ENCODE assay signal across 13 cellular contexts in genomic region chr18:58046794-58047555, GRCh38. TPM values are rescaled to one million over a fixed set of nuclear protein-coding genes. Genes with fewer than 3 reads are reported as not detected.
A peak's percentile ranks its signal among the peaks of the same experiment; 100 is the strongest.
DNase-seq lines count a peak whose midpoint lies in the region; FAIRE-seq and TF ChIP-seq lines count a peak whose summit lies in the region.
"Had no signal": no experiment of that assay in that cellular context is flagged by ENCODE, and none has a peak within 500 bp of the region (broad histone marks: within the 10 kb centered on the region; RNA-seq: fewer than 3 reads in every experiment).

No MANE protein-coding gene starts in this region.

- TF ChIP-seq POLR2A in H1 (IDR thresholded peaks at IDR 0.05; ENCODE audit: control extremely low read depth in 1 of 2, low read depth in 2 of 2, low read length in 2 of 2) = no peak

- TF ChIP-seq EP300 in H1 (IDR thresholded peaks at IDR 0.05; ENCODE audit: borderline replicate concordance in 1 of 2, low read depth in 2 of 2, low read length in 2 of 2) = no peak

- H3K4me1 Mint-ChIP-seq in nephron = peaks cover 45% of the 10 kb centered on the region
- peaks cover 27% of the 10 kb centered on the region for H3K4me1 Mint-ChIP-seq in activated naive CD4-positive, alpha-beta T cell treated with anti-CD3 and anti-CD28 coated beads, Interleukin-2, amount 10 ng/mL, durations not matched to agents 7 days and 5 days

- H2BK20ac ChIP-seq in H1 (ENCODE audit: low read length) = no peak overlapping the region

- no peaks in the 10 kb centered on the region for H3K9me3 ChIP-seq in BLaER1 treated with 17β-estradiol and CSF1 and Interleukin-3, amounts not matched to agents 10 nM and 100 nM (replicated peaks in 1 of 11)
- H3K9me3 ChIP-seq in MM.1S (replicated peaks; ENCODE audit: insufficient read depth, low read length) = no peaks in the 10 kb centered on the region
- no peaks in the 10 kb centered on the region for H3K9me3 ChIP-seq in H1 (ENCODE audit: insufficient read depth in 2 of 2, low read depth in 1 of 2, low read length in 1 of 2)
- H3K9me3 ChIP-seq: heart right ventricle, upper lobe of left lung had no signal

- no peak overlapping the region for H4K91ac ChIP-seq in H1 (replicated peaks; ENCODE audit: insufficient read length, low read length)

- no peak overlapping the region for H4K8ac ChIP-seq in H1 (ENCODE audit: extremely low read depth, insufficient read depth, low read length)

- 0 out of 2 replicates have a peak, but pooled peaks cover 6% of the 10 kb centered on the region for H3F3A ChIP-seq in MM.1S (ENCODE audit: insufficient read depth, low read length)

- H3K4ac ChIP-seq in H1 (replicated peaks; ENCODE audit: insufficient read length, low read depth, low read length) = no peak overlapping the region

- no peak for TF ChIP-seq CTCF in MM.1S (IDR thresholded peaks at IDR 0.05; ENCODE audit: low read length)
- TF ChIP-seq CTCF in H1 (IDR thresholded peaks at IDR 0.05; ENCODE audit: control extremely low read depth in 1 of 3, insufficient read depth in 1 of 3, low read depth in 1 of 3, low read length in 3 of 3) = peak in 2 of 3 experiments; percentile 6 to 42; a peak in 2 of 4 replicates
- peak in 1 of 3 experiments; percentile 12 for TF ChIP-seq CTCF in nephron (IDR thresholded peaks at IDR 0.05; ENCODE audit: unreplicated experiment in 3 of 3)

- no peak for FAIRE-seq in H1 (lab: Jason Lieb, UNC)
- FAIRE-seq: RCC 7860 had no signal

- no peaks in the 10 kb centered on the region for H3K36me3 ChIP-seq in BLaER1 treated with 17β-estradiol and CSF1 and Interleukin-3, amounts not matched to agents 10 nM and 100 nM
- H3K36me3 ChIP-seq in MM.1S (replicated peaks; ENCODE audit: insufficient read depth, low read length) (no peaks in the 10 kb centered on the region), H1 (ENCODE audit: control insufficient read depth in 2 of 4, insufficient read depth in 4 of 4, low read length in 3 of 4) (no peaks in the 10 kb centered on the region)
- H3K36me3 ChIP-seq: heart right ventricle, upper lobe of left lung had no signal

- no peaks in the 10 kb centered on the region for H3K9me3 Mint-ChIP-seq in nephron
- no peaks in the 10 kb centered on the region for H3K9me3 Mint-ChIP-seq in activated naive CD4-positive, alpha-beta T cell treated with anti-CD3 and anti-CD28 coated beads, Interleukin-2, amount 10 ng/mL, durations not matched to agents 7 days and 5 days
- H3K9me3 Mint-ChIP-seq: activated T-helper 1 cell treated with anti-CD3 and anti-CD28 coated beads, Interleukin-12 subunit alpha, Interleukin-12 subunit beta, Interleukin-2, Interleukin-4 antibody, amounts not matched to agents 30 ng/mL and 10 ng/mL and 1 ng/mL, durations not matched to agents 14 hours and 24 hours and 36 hours; dendritic cell treated with granulocyte-macrophage colony-stimulating factor and Interleukin-4, amounts not matched to agents 40 ng/mL and 50 ng/mL, for 4 days had no signal

- peaks cover 20 to 40% (median 28%) of the 10 kb centered on the region in 10 experiments for H3K4me1 ChIP-seq in BLaER1 treated with 17β-estradiol and CSF1 and Interleukin-3, amounts not matched to agents 10 nM and 100 nM
- peaks cover 17% of the 10 kb centered on the region for H3K4me1 ChIP-seq in MM.1S (ENCODE audit: low read length)
- peaks cover 3 to 11% (median 5%) of the 10 kb centered on the region in 4 experiments; a peak in 5 of 7 replicates for H3K4me1 ChIP-seq in H1 (replicated peaks in 1 of 4; ENCODE audit: control insufficient read depth in 3 of 4, insufficient read depth in 4 of 4, low read length in 3 of 4)

- no peak overlapping the region for H3K4me3 ChIP-seq in BLaER1 treated with 17β-estradiol and CSF1 and Interleukin-3, amounts not matched to agents 10 nM and 100 nM
- H3K4me3 ChIP-seq in MM.1S (ENCODE audit: low read length) (no peak overlapping the region), H1 (ENCODE audit: extremely low read depth in 1 of 4, insufficient read depth in 2 of 4, low read depth in 3 of 4, low read length in 4 of 4) (peak overlapping the region in 2 of 4 experiments; percentile 73 to 99; a peak in 2 of 8 replicates)

- H3K4me3 Mint-ChIP-seq in nephron = peak overlapping the region; percentile 94 to 99 (median 97)
- no peak overlapping the region for H3K4me3 Mint-ChIP-seq in activated naive CD4-positive, alpha-beta T cell treated with anti-CD3 and anti-CD28 coated beads, Interleukin-2, amount 10 ng/mL, durations not matched to agents 7 days and 5 days
- H3K4me3 Mint-ChIP-seq: dendritic cell treated with granulocyte-macrophage colony-stimulating factor and Interleukin-4, amounts not matched to agents 40 ng/mL and 50 ng/mL, for 4 days had no signal

- no peak overlapping the region for H4K5ac ChIP-seq in H1 (ENCODE audit: insufficient read length, low read depth, low read length)

- H3K27me3 Mint-ChIP-seq in nephron (ENCODE audit: low read depth) = no peaks in the 10 kb centered on the region
- peaks cover 49% of the 10 kb centered on the region for H3K27me3 Mint-ChIP-seq in activated naive CD4-positive, alpha-beta T cell treated with anti-CD3 and anti-CD28 coated beads, Interleukin-2, amount 10 ng/mL, durations not matched to agents 7 days and 5 days

- no peak overlapping the region for H3K23ac ChIP-seq in H1 (ENCODE audit: insufficient read length)

- peaks cover 4% of the 10 kb centered on the region for H3K79me1 ChIP-seq in H1 (ENCODE audit: low read depth, low read length)

- H3K23me2 ChIP-seq in H1 (ENCODE audit: low read depth, low read length) = peaks cover 6% of the 10 kb centered on the region

- H3K9me2 ChIP-seq in MM.1S (replicated peaks; ENCODE audit: insufficient read depth, low read length) = no peaks in the 10 kb centered on the region

- no peaks in the 10 kb centered on the region for H3K36me3 Mint-ChIP-seq in nephron (ENCODE audit: low read depth)
- no peaks in the 10 kb centered on the region for H3K36me3 Mint-ChIP-seq in activated naive CD4-positive, alpha-beta T cell treated with anti-CD3 and anti-CD28 coated beads, Interleukin-2, amount 10 ng/mL, durations not matched to agents 7 days and 5 days

- H3K27ac ChIP-seq in BLaER1 treated with 17β-estradiol and CSF1 and Interleukin-3, amounts not matched to agents 10 nM and 100 nM = no peak overlapping the region
- H3K27ac ChIP-seq in MM.1S (ENCODE audit: low read length) (no peak overlapping the region), H1 (ENCODE audit: low read depth, low read length) (no peak overlapping the region)
- H3K27ac ChIP-seq: heart right ventricle had no signal

- no peak overlapping the region for H2BK120ac ChIP-seq in H1 (replicated peaks; ENCODE audit: low read depth, low read length)

- no peak overlapping the region for H2AK5ac ChIP-seq in H1 (ENCODE audit: low read depth, low read length)

- H3K18ac ChIP-seq in H1 (ENCODE audit: extremely low read depth, low read length) = no peak overlapping the region

- H3K27me3 ChIP-seq in BLaER1 treated with 17β-estradiol and CSF1 and Interleukin-3, amounts not matched to agents 10 nM and 100 nM = no peaks in the 10 kb centered on the region; a peak in 1 of 22 replicates
- H3K27me3 ChIP-seq in MM.1S (replicated peaks; ENCODE audit: insufficient read depth, low read length) (no peaks in the 10 kb centered on the region), H1 (replicated peaks in 1 of 4; ENCODE audit: control insufficient read depth in 3 of 4, extremely low read depth in 1 of 4, insufficient read depth in 3 of 4, low read length in 3 of 4) (no peaks in the 10 kb centered on the region; a peak in 1 of 7 replicates)

- POLR2A ChIA-PET in H1 (lab: Charles Lee; ENCODE audit: partially characterized antibody) = interaction anchor here (0.9 to 2.5 kb wide), 4 partner anchors 7 to 160 kb away, joined by 3 to 12 read pairs (median 4); no protein-coding TSS in a partner anchor

- TF ChIP-seq RAD21 in H1 (IDR thresholded peaks at IDR 0.05 in 1 of 2, conservative IDR thresholded peaks at IDR 0.05 in 1 of 2; ENCODE audit: low read depth in 2 of 2, low read length in 2 of 2) = peak; percentile 33 to 45

- no peak overlapping the region for H2BK5ac ChIP-seq in H1 (ENCODE audit: low read depth, low read length)

- WGBS in H1 (ENCODE audit: extremely low coverage in 1 of 2, insufficient coverage in 1 of 2, insufficient read length in 1 of 2, insufficient replicate concordance in 2 of 2, low coverage in 1 of 2, low lambda C conversion rate in 2 of 2, missing lambda C conversion rate in 1 of 2), 2 experiments = 80% methylated on average over 12 of the region's 12 CpGs; no CpG with 5 or more reads in 1 of the 2 experiments

- H2AFZ ChIP-seq in MM.1S (ENCODE audit: low read length) = no peak overlapping the region
- no peak overlapping the region for H2AFZ ChIP-seq in H1 (ENCODE audit: low read length)

- no peak overlapping the region; the same call in 1 of the 2 replicates for H2BK15ac ChIP-seq in H1 (ENCODE audit: low read length)

- H3K9ac ChIP-seq in BLaER1 treated with 17β-estradiol and CSF1 and Interleukin-3, amounts not matched to agents 10 nM and 100 nM = no peak overlapping the region
- H3K9ac ChIP-seq in MM.1S (ENCODE audit: low read length) (no peak overlapping the region), H1 (replicated peaks in 1 of 4; ENCODE audit: extremely low read depth in 1 of 4, low read depth in 3 of 4, low read length in 3 of 4) (no peak overlapping the region)

- no peak for DNase-seq in MM.1S
- no peak for DNase-seq in H1 (ENCODE audit: low read depth in 1 of 2, low spot score in 2 of 2)
- DNase-seq in MV-4-11 (lab: John Stamatoyannopoulos, UW) = no peak
- DNase-seq in stimulated activated CD4-positive, alpha-beta T cell treated with anti-CD3 and anti-CD28 coated beads, Interleukin-4, amount 100 ng/mL, for 1 hour = no peak
- DNase-seq in activated naive CD4-positive, alpha-beta T cell treated with anti-CD3 and anti-CD28 coated beads, Interleukin-2, amount 10 ng/mL, durations not matched to agents 7 days and 5 days = no peak
- DNase-seq in NCI-H510A treated with DMSO at 0.1 percent for 48 hours (lab: John Stamatoyannopoulos, UW) = no peak
- DNase-seq: heart right ventricle, upper lobe of left lung had no signal

- peaks cover 0 to 76% (median 11%) of the 10 kb centered on the region in 11 experiments; a peak in 13 of 22 replicates for H4K20me1 ChIP-seq in BLaER1 treated with 17β-estradiol and CSF1 and Interleukin-3, amounts not matched to agents 10 nM and 100 nM
- H4K20me1 ChIP-seq in MM.1S (ENCODE audit: insufficient read depth, low read length) (no peaks in the 10 kb centered on the region), H1 (replicated peaks in 1 of 2; ENCODE audit: control insufficient read depth in 1 of 2, insufficient read depth in 2 of 2, low read length in 2 of 2) (peaks cover 7 to 8% of the 10 kb centered on the region in 2 experiments)

- CTCF ChIA-PET in H1 (lab: Charles Lee; ENCODE audit: partially characterized antibody) = interaction anchor here (0.6 to 4.5 kb wide), 10 partner anchors 21 to 134 kb away, joined by 3 to 43 read pairs (median 6); no protein-coding TSS in a partner anchor
- CTCF ChIA-PET in activated naive CD4-positive, alpha-beta T cell treated with anti-CD3 and anti-CD28 coated beads, Interleukin-2, amount 10 ng/mL, durations not matched to agents 7 days and 5 days (lab: Charles Lee) = no interaction called here

- H2BK12ac ChIP-seq in H1 (ENCODE audit: low read depth, low read length) = no peak overlapping the region; the same call in 1 of the 2 replicates

- H3K14ac ChIP-seq in H1 (ENCODE audit: insufficient read length) = no peak overlapping the region

- H3K56ac ChIP-seq in H1 (replicated peaks; ENCODE audit: insufficient read length, low read depth, low read length) = no peak overlapping the region

- H3K79me2 ChIP-seq in MM.1S (ENCODE audit: low read length) (peaks cover 33% of the 10 kb centered on the region), H1 (ENCODE audit: control insufficient read depth in 1 of 2, insufficient read depth in 2 of 2, low read length in 2 of 2) (peaks cover 7 to 55% of the 10 kb centered on the region in 2 experiments)

- H3K4me2 ChIP-seq in BLaER1 treated with 17β-estradiol and CSF1 and Interleukin-3, amounts not matched to agents 10 nM and 100 nM = peak overlapping the region in 9 of 11 experiments; percentile 83 to 98 (median 95); a peak in 14 of 22 replicates
- H3K4me2 ChIP-seq in MM.1S (ENCODE audit: low read depth, low read length) (peak overlapping the region; percentile 67; the same call in 1 of the 2 replicates), H1 (ENCODE audit: insufficient read depth in 1 of 2, low read depth in 2 of 2, low read length in 2 of 2) (peak overlapping the region; percentile 89 to 90)

- H3K27ac Mint-ChIP-seq in nephron = peak overlapping the region; percentile 45 to 97 (median 95)
- no peak overlapping the region for H3K27ac Mint-ChIP-seq in activated naive CD4-positive, alpha-beta T cell treated with anti-CD3 and anti-CD28 coated beads, Interleukin-2, amount 10 ng/mL, durations not matched to agents 7 days and 5 days
- H3K27ac Mint-ChIP-seq: activated T-helper 1 cell treated with anti-CD3 and anti-CD28 coated beads, Interleukin-12 subunit alpha, Interleukin-12 subunit beta, Interleukin-2, Interleukin-4 antibody, amounts not matched to agents 30 ng/mL and 10 ng/mL and 1 ng/mL, durations not matched to agents 14 hours and 24 hours and 36 hours; dendritic cell treated with granulocyte-macrophage colony-stimulating factor and Interleukin-4, amounts not matched to agents 40 ng/mL and 50 ng/mL, for 4 days had no signal

RNA-seq across cellular contexts. Expression of gene NEDD4L, which starts 2.9 kb away (rescaled TPM):
- 63.4 and 69.8 TPM in 2 replicates for total RNA-seq in H1 (2021; fragmentation: NEBNext Ultra II Directional; extraction: Animal tissue kit (Norgen Biotek cat#: 25700))
- polyA plus RNA-seq in H1 (2011; rRNA removed) = 37.3 and 53.0 TPM in 2 replicates
- polyA plus RNA-seq in H1 (2011; cell fraction: cytosol; rRNA removed) = 35.7 TPM
- polyA plus RNA-seq in H1 (2011; cell fraction: nucleus; rRNA removed) = 112 TPM
- polyA plus RNA-seq in H1 (2012, experiment 1 of 2) = 49.0 to 66.6 TPM (median 55.2 TPM) in 4 replicates
- polyA plus RNA-seq in H1 (2012, experiment 2 of 2) = 14.1 TPM
- polyA plus RNA-seq in H1 (2013, experiment 1 of 2) = 60.0 TPM
- polyA plus RNA-seq in H1 (2013, experiment 2 of 2) = 63.7 TPM
- polyA minus RNA-seq in H1 (2011; rRNA and poly(A)+ RNA removed) = 77.2 and 91.8 TPM in 2 replicates
- polyA minus RNA-seq in H1 (2011; cell fraction: cytosol; rRNA and poly(A)+ RNA removed) = 35.2 TPM
- 128 TPM for polyA minus RNA-seq in H1 (2011; cell fraction: nucleus; rRNA and poly(A)+ RNA removed)
